ENCODE assay signal across 15 cellular contexts in genomic region chr1:12501661-12502060, GRCh38.
DNase-seq lines count a peak whose midpoint lies in the region; FAIRE-seq and TF ChIP-seq lines count a peak whose summit lies in the region.
"Had no signal": no experiment of that assay in that cellular context is flagged by ENCODE, and none has a peak within 500 bp of the region (broad histone marks: within the 10 kb centered on the region; RNA-seq: fewer than 3 reads in every experiment).

No MANE protein-coding gene starts in this region.

- H3K4me3 ChIP-seq in bronchial epithelial cell (ENCODE audit: low read depth, low read length): no peak overlapping the region
- H3K4me3 ChIP-seq: gastrocnemius medialis, left lung had no signal

- H3K9me3 Mint-ChIP-seq in neural crest cell (no peaks in the 10 kb centered on the region), endothelial cell (ENCODE audit: unreplicated experiment) (no peaks in the 10 kb centered on the region)

- no peak for FAIRE-seq in bronchial epithelial cell (lab: Jason Lieb, UNC)

- peak; percentile 83 for DNase-seq in ELR (ENCODE audit: low read depth)
- DNase-seq in M059J (ENCODE audit: low read depth): peak; percentile 75
- peak; percentile 62 for DNase-seq in bronchial epithelial cell (ENCODE audit: low read depth)
- DNase-seq in neural crest cell (ENCODE audit: low read depth, low spot score): no peak
- DNase-seq in endothelial cell (ENCODE audit: low spot score): no peak
- DNase-seq in cerebellum (ENCODE audit: low spot score): no peak
- no peak for DNase-seq in 8988T
- no peak for DNase-seq in hypothalamus (lab: John Stamatoyannopoulos, UW)
- DNase-seq: COR-L47, gastrocnemius medialis, KBM-7, left lung, NCI-H2029 treated with DMSO at 0.1 percent for 48 hours, occipital lobe, T1000 had no signal

- peaks cover 5% of the 10 kb centered on the region for H3K36me3 ChIP-seq in bronchial epithelial cell (ENCODE audit: control insufficient read depth, insufficient read depth, low read length)

- H3K36me3 Mint-ChIP-seq in neural crest cell (ENCODE audit: low read depth): peaks cover 4% of the 10 kb centered on the region
- H3K36me3 Mint-ChIP-seq in endothelial cell (ENCODE audit: low read depth, unreplicated experiment): peaks cover 19% of the 10 kb centered on the region

- H3K4me1 Mint-ChIP-seq in neural crest cell (peaks cover 16% of the 10 kb centered on the region), endothelial cell (ENCODE audit: unreplicated experiment) (no peaks in the 10 kb centered on the region)

- no peaks in the 10 kb centered on the region for H3K27me3 ChIP-seq in bronchial epithelial cell (ENCODE audit: control insufficient read depth, insufficient read depth, low read length)
- H3K27me3 ChIP-seq: gastrocnemius medialis, left lung had no signal

- H3K4me3 Mint-ChIP-seq in neural crest cell (no peak overlapping the region), endothelial cell (ENCODE audit: unreplicated experiment) (no peak overlapping the region)

- H3K27me3 Mint-ChIP-seq in neural crest cell (ENCODE audit: low read depth) (no peaks in the 10 kb centered on the region), endothelial cell (ENCODE audit: unreplicated experiment) (peaks cover 7% of the 10 kb centered on the region)

- TF ChIP-seq CTCF in bronchial epithelial cell (IDR thresholded peaks at IDR 0.05; ENCODE audit: insufficient read depth, low read length, severe bottlenecking) (no peak), neural crest cell (conservative IDR thresholded peaks at IDR 0.05) (no peak), endothelial cell (IDR thresholded peaks at IDR 0.05; ENCODE audit: unreplicated experiment) (no peak)

- peak overlapping the region; percentile 45 for H3K27ac Mint-ChIP-seq in neural crest cell (ENCODE audit: unreplicated experiment)
- H3K27ac Mint-ChIP-seq in endothelial cell (ENCODE audit: unreplicated experiment): no peak overlapping the region

Comparison
In these comparisons a context has a peak if more than half of its experiments do, and no peak if none do; other contexts are left out.
1. DNase-seq: peak in ELR (single experiment), M059J (single experiment) and bronchial epithelial cell (single experiment); none in neural crest cell (single experiment), endothelial cell (single experiment), cerebellum (single experiment), 8988T (single experiment) and hypothalamus (0 of 51).